ENCODE assay signal across 13 cellular contexts in genomic region chr11:4826425-4826824, GRCh38. TPM values are rescaled to one million over a fixed set of nuclear protein-coding genes. Genes with fewer than 3 reads are reported as not detected.
A peak's percentile ranks its signal among the peaks of the same experiment; 100 is the strongest.
DNase-seq lines count a peak whose midpoint lies in the region; ATAC-seq, FAIRE-seq and TF ChIP-seq lines count a peak whose summit lies in the region.
"Had no signal": no experiment of that assay in that cellular context is flagged by ENCODE, and none has a peak within 500 bp of the region (broad histone marks: within the 10 kb centered on the region; RNA-seq: fewer than 3 reads in every experiment).

No MANE protein-coding gene starts in this region.

- H3K4me1 Mint-ChIP-seq in H9 (no peaks in the 10 kb centered on the region), WTC11 (peaks cover 6% of the 10 kb centered on the region; the same call in 1 of the 2 replicates)
- H3K4me1 Mint-ChIP-seq: central memory CD8-positive, alpha-beta T cell had no signal

- ATAC-seq in WTC11 = peak; percentile 61
- ATAC-seq: stimulated activated naive CD8-positive, alpha-beta T cell treated with anti-CD3 and anti-CD28 coated beads, Interleukin-15, Interleukin-2, amounts not matched to agents 100 U/mL and 50 U/mL, for 24 hours had no signal

- H3K27me3 ChIP-seq in H9 (ENCODE audit: insufficient read depth, low read length) = no peaks in the 10 kb centered on the region
- H3K27me3 ChIP-seq: SJCRH30 had no signal

- POLR2A ChIA-PET in WTC11 (lab: Charles Lee) = no interaction called here

- FAIRE-seq in islet of Langerhans (lab: Jason Lieb, UNC) (peak; percentile 89), H54 (lab: Jason Lieb, UNC) (no peak)

- no peaks in the 10 kb centered on the region for H3K4me1 ChIP-seq in H9 (ENCODE audit: insufficient read depth, low read length)
- H3K4me1 ChIP-seq: SJCRH30 had no signal

- H3K79me2 ChIP-seq in H9 (ENCODE audit: insufficient read depth, low read length) = no peaks in the 10 kb centered on the region

- no peak overlapping the region for H3K27ac ChIP-seq in 22Rv1
- H3K27ac ChIP-seq in H9 (ENCODE audit: insufficient read length, low read depth, low read length) = no peak overlapping the region
- H3K27ac ChIP-seq: SJCRH30, skin epidermis had no signal

- H4K8ac ChIP-seq in H9 (replicated peaks; ENCODE audit: insufficient read length, low read depth, low read length) = no peak overlapping the region

- no peak overlapping the region for H3K56ac ChIP-seq in H9 (ENCODE audit: insufficient read length, low read depth, low read length)

- TF ChIP-seq CTCF in 22Rv1 (IDR thresholded peaks at IDR 0.05) = peak; percentile 21; the same call in 1 of the 2 replicates
- peak; percentile 64 for TF ChIP-seq CTCF in H9 (conservative IDR thresholded peaks at IDR 0.05)
- 0 out of 2 replicates have a peak, but pooled peaks have one; percentile 17 for TF ChIP-seq CTCF in WTC11 (IDR thresholded peaks at IDR 0.05)

- no peak overlapping the region for H3K9ac ChIP-seq in H9 (ENCODE audit: extremely low read depth, insufficient read length, low read length)

- H3K79me1 ChIP-seq in H9 (ENCODE audit: insufficient read depth, low read depth, low read length, poor library complexity, severe bottlenecking) = no peaks in the 10 kb centered on the region

- DNase-seq in H9 (no peak), WTC11 (ENCODE audit: low spot score) (no peak), H54 (ENCODE audit: insufficient read length, low spot score) (no peak)
- DNase-seq in activated T-cell treated with anti-CD3 and anti-CD28 coated beads, Interleukin-2, amount 50 U/mL, for 1 hour = no peak
- DNase-seq in effector CD8-positive, alpha-beta T cell (lab: John Stamatoyannopoulos, UW) = no peak
- DNase-seq in stimulated activated CD4-positive, alpha-beta T cell treated with anti-CD3 and anti-CD28 coated beads, Interleukin-2, amount 100 ng/mL, for 24 hours = no peak
- DNase-seq: KG1; stimulated activated naive CD8-positive, alpha-beta T cell treated with anti-CD3 and anti-CD28 coated beads, Interleukin-15, Interleukin-2, amounts not matched to agents 100 U/mL and 50 U/mL, for 24 hours had no signal

- H3T11ph ChIP-seq in H9 (ENCODE audit: low read length) = no peak overlapping the region

- H4K20me1 ChIP-seq in H9 (ENCODE audit: control insufficient read depth, insufficient read depth, insufficient read length) = no peaks in the 10 kb centered on the region

- H3K27me3 Mint-ChIP-seq in H9 (ENCODE audit: low read depth) = no peaks in the 10 kb centered on the region; the same call in 1 of the 2 replicates
- H3K27me3 Mint-ChIP-seq in WTC11 (ENCODE audit: low read depth) = no peaks in the 10 kb centered on the region; the same call in 1 of the 2 replicates

- no peak overlapping the region for H4K91ac ChIP-seq in H9 (ENCODE audit: insufficient read length, low read depth, low read length)

- H3K4me2 ChIP-seq in H9 (ENCODE audit: insufficient read depth, insufficient read length, low read length) = no peak overlapping the region

- H2BK20ac ChIP-seq in H9 (ENCODE audit: low read depth, low read length, poor library complexity, severe bottlenecking) = no peak overlapping the region

- no peaks in the 10 kb centered on the region for H3K9me3 ChIP-seq in H9 (ENCODE audit: control insufficient read depth, low read depth, low read length)
- H3K9me3 ChIP-seq: SJCRH30 had no signal

- H2BK5ac ChIP-seq in H9 (ENCODE audit: insufficient read length, low read length) = no peak overlapping the region

- no peak overlapping the region for H2AK5ac ChIP-seq in H9 (ENCODE audit: insufficient read length, low read length)

- H3K27ac Mint-ChIP-seq in H9 = no peak overlapping the region
- H3K27ac Mint-ChIP-seq in WTC11 = no peak overlapping the region

- H3K18ac ChIP-seq in H9 (ENCODE audit: insufficient read length, low read depth, low read length) = no peak overlapping the region

- H2BK15ac ChIP-seq in H9 (ENCODE audit: low read depth, low read length) = no peak overlapping the region

- H3K36me3 Mint-ChIP-seq in H9 (ENCODE audit: insufficient read depth in 1 of 3, low read depth in 3 of 3) (no peaks in the 10 kb centered on the region), WTC11 (no peaks in the 10 kb centered on the region)

- no peaks in the 10 kb centered on the region for H3K9me3 Mint-ChIP-seq in H9
- no peaks in the 10 kb centered on the region for H3K9me3 Mint-ChIP-seq in WTC11
- H3K9me3 Mint-ChIP-seq: central memory CD8-positive, alpha-beta T cell had no signal

- no peak overlapping the region for H2AFZ ChIP-seq in H9 (ENCODE audit: low read length)

- no peak overlapping the region for H4K5ac ChIP-seq in H9 (ENCODE audit: insufficient read length, low read depth, low read length)

- no peak for TF ChIP-seq POLR2A in H54 (IDR thresholded peaks at IDR 0.05; ENCODE audit: low read depth, low read length)

- CTCF ChIA-PET in WTC11 (lab: Charles Lee) = interaction anchor here (0.7 to 5.0 kb wide), 5 partner anchors 11 to 199 kb away, joined by 3 to 59 read pairs (median 8); partner anchors contain the start of gene OR51D1

- no peak overlapping the region for H3K4ac ChIP-seq in H9 (ENCODE audit: low read depth, low read length)

- no peak overlapping the region for H3K14ac ChIP-seq in H9 (ENCODE audit: insufficient read depth, low read length)

- no peak overlapping the region for H2BK120ac ChIP-seq in H9 (ENCODE audit: low read depth, low read length, poor library complexity, severe bottlenecking)

- no peak overlapping the region for H3K4me3 Mint-ChIP-seq in H9
- H3K4me3 Mint-ChIP-seq in WTC11 = no peak overlapping the region
- H3K4me3 Mint-ChIP-seq: central memory CD8-positive, alpha-beta T cell had no signal

- H2BK12ac ChIP-seq in H9 (ENCODE audit: insufficient read length, low read depth, low read length) = no peak overlapping the region

- H3K23me2 ChIP-seq in H9 (ENCODE audit: insufficient read length, low read depth, low read length, poor library complexity, severe bottlenecking) = no peaks in the 10 kb centered on the region

- H3K23ac ChIP-seq in H9 (ENCODE audit: insufficient read length, low read depth, low read length) = no peak overlapping the region

TF ChIP-seq in WTC11, 78 proteins besides CTCF, POLR2A, EP300 and RAD21:
- TF ChIP-seq MYBL2 (CRISPR knock-in tag; IDR thresholded peaks at IDR 0.05) (no peak), E2F5 (CRISPR knock-in tag; IDR thresholded peaks at IDR 0.05) (no peak), ZNF416 (CRISPR knock-in tag; IDR thresholded peaks at IDR 0.05) (no peak), CREB1 (CRISPR knock-in tag; IDR thresholded peaks at IDR 0.05) (no peak), FOXJ3 (CRISPR knock-in tag; IDR thresholded peaks at IDR 0.05; ENCODE audit: borderline replicate concordance) (no peak), JAZF1 (CRISPR knock-in tag; IDR thresholded peaks at IDR 0.05) (no peak), TEAD1 (CRISPR knock-in tag; IDR thresholded peaks at IDR 0.05) (no peak), TP53 (CRISPR knock-in tag; IDR thresholded peaks at IDR 0.05) (no peak), E2F1 (CRISPR knock-in tag; IDR thresholded peaks at IDR 0.05) (no peak), NFATC4 (CRISPR knock-in tag; IDR thresholded peaks at IDR 0.05) (no peak), ZNF121 (CRISPR knock-in tag; IDR thresholded peaks at IDR 0.05) (no peak), JUN (CRISPR knock-in tag; IDR thresholded peaks at IDR 0.05) (no peak), SP1 (CRISPR knock-in tag; conservative IDR thresholded peaks at IDR 0.05) (no peak), SMAD3 (CRISPR knock-in tag; IDR thresholded peaks at IDR 0.05; ENCODE audit: borderline replicate concordance) (no peak)

RNA-seq across cellular contexts. Expression of gene OR51F2, which starts 5.3 kb away (rescaled TPM):
- total RNA-seq in H9 (2021) (not detected in 2 replicates), WTC11 (2021) (not detected in 3 replicates)
- total RNA-seq: SJCRH30 had no signal

RNA-seq across cellular contexts. Expression of gene OR52R1, which starts 22.2 kb away (rescaled TPM):
- total RNA-seq in H9 (2021) = not detected in 2 replicates
- not detected in 3 replicates for total RNA-seq in WTC11 (2021)
- total RNA-seq: SJCRH30 had no signal

RNA-seq across cellular contexts. Expression of gene OR51S1, which starts 22.6 kb away (rescaled TPM):
- total RNA-seq in H9 (2021) (not detected in 2 replicates), WTC11 (2021) (not detected in 3 replicates)
- total RNA-seq: SJCRH30 had no signal

RNA-seq across cellular contexts. Expression of gene OR51T1, which starts 55.3 kb away (rescaled TPM):
- total RNA-seq in H9 (2021) (not detected in 2 replicates), WTC11 (2021) (not detected in 3 replicates)
- total RNA-seq: SJCRH30 had no signal

RNA-seq across cellular contexts. Expression of gene OR51F1, which starts 56.7 kb away (rescaled TPM):
- total RNA-seq in H9 (2021) (not detected in 2 replicates), WTC11 (2021) (not detected in 3 replicates)
- total RNA-seq: SJCRH30 had no signal
